ENCODE assay signal across 8 cellular contexts in the genomic region with DNA sequence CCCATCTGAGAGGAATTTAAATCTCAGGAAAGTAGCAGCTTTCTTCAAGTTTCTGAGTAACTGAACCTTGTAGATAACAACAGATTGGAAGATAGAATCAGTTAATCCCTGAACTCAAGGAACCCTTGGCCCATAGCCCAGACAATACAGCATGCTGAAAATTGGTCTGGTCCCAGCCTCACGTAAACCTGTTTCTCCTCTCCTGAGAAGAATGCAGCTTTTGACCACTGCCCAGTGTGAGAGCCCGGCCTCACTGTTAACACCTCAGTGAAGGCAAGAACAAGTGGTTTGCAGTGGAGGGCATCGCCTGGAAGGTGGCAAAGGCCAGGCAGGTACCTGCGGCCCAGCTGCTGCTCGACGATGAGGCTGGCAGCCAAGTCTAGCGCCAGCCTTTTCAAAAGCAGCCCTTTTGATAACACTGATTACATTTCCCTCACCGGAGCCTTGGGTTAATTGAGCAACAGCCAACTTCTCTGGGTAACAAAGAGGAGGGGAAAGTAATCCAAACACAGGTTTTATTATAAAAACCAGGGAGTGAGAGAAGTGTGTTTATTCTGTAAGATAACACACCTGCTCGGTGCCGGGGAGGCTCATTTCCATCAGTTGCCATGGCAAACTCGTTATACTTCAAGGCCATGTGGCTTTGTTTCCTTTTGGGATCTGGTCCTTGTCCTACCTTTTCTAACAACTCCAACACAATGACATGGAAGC. TPM values are rescaled to one million over a fixed set of nuclear protein-coding genes. Genes with fewer than 3 reads are reported as not detected.
A peak's percentile ranks its signal among the peaks of the same experiment; 100 is the strongest.
DNase-seq lines count a peak whose midpoint lies in the region; ATAC-seq and TF ChIP-seq lines count a peak whose summit lies in the region.

No MANE protein-coding gene starts in this region.

- ATAC-seq in activated naive CD4-positive, alpha-beta T cell treated with anti-CD3 and anti-CD28 coated beads, Interleukin-2, amount 50 U/mL, for 72 hours, result no peak
- no peak for ATAC-seq in HG03457 (IDR thresholded peaks at IDR 0.05; ENCODE audit: unreplicated experiment)

- no peak for TF ChIP-seq CTCF in A673 (conservative IDR thresholded peaks at IDR 0.05; ENCODE audit: low read depth, low read length)
- no peak for TF ChIP-seq CTCF in mammary epithelial cell (conservative IDR thresholded peaks at IDR 0.05 in 1 of 2, IDR thresholded peaks at IDR 0.05 in 1 of 2; ENCODE audit: extremely low read depth in 1 of 2, insufficient read depth in 1 of 2, low read depth in 1 of 2, low read length in 2 of 2)

- H3K4me1 Mint-ChIP-seq in CD4-positive, alpha-beta memory T cell, result peaks cover 0 to 2% (median 0%) of the 10 kb centered on the region in 4 donors

- no peak overlapping the region for H3K4me3 Mint-ChIP-seq in CD4-positive, alpha-beta memory T cell

- H3K36me3 Mint-ChIP-seq in CD4-positive, alpha-beta memory T cell, result peaks cover 5 to 16% of the 10 kb centered on the region in 2 donors
- H3K36me3 Mint-ChIP-seq in activated naive CD4-positive, alpha-beta T cell treated with anti-CD3 and anti-CD28 coated beads, Interleukin-2, amount 50 U/mL, for 72 hours, result peaks cover 0 to 5% of the 10 kb centered on the region in 2 donors

- 20% methylated on average over 10 of the region's 11 CpGs for WGBS in mammary epithelial cell (ENCODE audit: low coverage, missing lambda C conversion rate)
- WGBS in mesodermal cell (ENCODE audit: insufficient coverage in 2 of 2), 2 experiments, result 81 to 86% methylated on average over 9 to 10 of the region's 11 CpGs

- no peaks in the 10 kb centered on the region for H3K9me3 Mint-ChIP-seq in CD4-positive, alpha-beta memory T cell
- H3K9me3 Mint-ChIP-seq in activated naive CD4-positive, alpha-beta T cell treated with anti-CD3 and anti-CD28 coated beads, Interleukin-2, amount 50 U/mL, for 72 hours, result no peaks in the 10 kb centered on the region

- no peak overlapping the region for H3K9ac ChIP-seq in mammary epithelial cell (ENCODE audit: insufficient read depth, low read length)

- no peaks in the 10 kb centered on the region for H3K27me3 ChIP-seq in A673 (replicated peaks; ENCODE audit: insufficient read depth, low read depth, low read length, poor library complexity)
- no peaks in the 10 kb centered on the region for H3K27me3 ChIP-seq in mammary epithelial cell (ENCODE audit: insufficient read depth, low read length)
- no peaks in the 10 kb centered on the region for H3K27me3 ChIP-seq in CD4-positive, alpha-beta memory T cell (ENCODE audit: insufficient read depth, low read length)

- H3K27ac Mint-ChIP-seq in CD4-positive, alpha-beta memory T cell, result peak overlapping the region in 1 of 7 donors; percentile 69
- H3K27ac Mint-ChIP-seq in activated naive CD4-positive, alpha-beta T cell treated with anti-CD3 and anti-CD28 coated beads, Interleukin-2, amount 50 U/mL, for 72 hours, result peak overlapping the region in 1 of 2 donors; percentile 50

- in situ Hi-C loops in mammary epithelial cell (cut with MboI; ENCODE audit: low sequenced_read_pairs in 2 of 2), result no loop called here

- intact Hi-C loops in A673 (cut with micrococcal nuclease; ENCODE audit: unreplicated experiment), result no loop called here
- intact Hi-C loops in mammary epithelial cell (cut with micrococcal nuclease), result loop anchor here (1.0 kb wide), 1 partner anchor 67 kb away; no protein-coding TSS in a partner anchor
- intact Hi-C loops in CD4-positive, alpha-beta memory T cell (cut with micrococcal nuclease), result no loop called here

- H3K36me3 ChIP-seq in A673 (ENCODE audit: insufficient read depth, low read length, poor library complexity, severe bottlenecking), result no peaks in the 10 kb centered on the region
- H3K36me3 ChIP-seq in mammary epithelial cell (ENCODE audit: insufficient read depth, low read length), result no peaks in the 10 kb centered on the region
- H3K36me3 ChIP-seq in mesodermal cell (ENCODE audit: control insufficient read depth, insufficient read depth, low read length), result no peaks in the 10 kb centered on the region
- H3K36me3 ChIP-seq in CD4-positive, alpha-beta memory T cell (ENCODE audit: insufficient read depth, low read length), result peaks cover 3% of the 10 kb centered on the region

- H3K79me2 ChIP-seq in mammary epithelial cell (ENCODE audit: insufficient read depth, low read length), result no peaks in the 10 kb centered on the region

- H3K9me3 ChIP-seq in A673 (ENCODE audit: low read depth, low read length, poor library complexity, severe bottlenecking) (no peaks in the 10 kb centered on the region), mammary epithelial cell (replicated peaks; ENCODE audit: insufficient read depth, low read length) (no peaks in the 10 kb centered on the region), mesodermal cell (ENCODE audit: control insufficient read depth, low read length) (no peaks in the 10 kb centered on the region)
- H3K9me3 ChIP-seq in CD4-positive, alpha-beta memory T cell (ENCODE audit: control insufficient read depth in 1 of 2, low read length in 2 of 2), result no peaks in the 10 kb centered on the region

- DNase-seq in A673 (ENCODE audit: low spot score), result peak; percentile 37
- DNase-seq in NCI-H187 treated with DMSO at 0.1 percent for 48 hours (lab: John Stamatoyannopoulos, UW), result peak; percentile 97
- DNase-seq in mammary epithelial cell, result no peak
- DNase-seq in CD4-positive, alpha-beta memory T cell, result no peak
- DNase-seq in activated naive CD4-positive, alpha-beta T cell treated with anti-CD3 and anti-CD28 coated beads, Interleukin-2, amount 50 U/mL, for 72 hours (ENCODE audit: low spot score in 2 of 2), result no peak
- no peak for DNase-seq in SK-N-DZ (ENCODE audit: low spot score)

- dilution Hi-C loops in mammary epithelial cell (cut with HindIII; ENCODE audit: low sequenced_read_pairs), result no loop called here

- POLR2A ChIA-PET in A673 (lab: Charles Lee; ENCODE audit: low non-redundant PET), result no interaction called here
- POLR2A ChIA-PET in CD4-positive, alpha-beta memory T cell (lab: Charles Lee; ENCODE audit: partially characterized antibody), result no interaction called here

- CTCF ChIA-PET in A673 (lab: Charles Lee) (interaction anchor here (0.6 kb wide), 1 partner anchor 293 kb away, joined by 3 read pairs; no protein-coding TSS in a partner anchor), mammary epithelial cell (lab: Charles Lee; ENCODE audit: low non-redundant PET) (no interaction called here)
- CTCF ChIA-PET in CD4-positive, alpha-beta memory T cell (lab: Charles Lee; ENCODE audit: partially characterized antibody), result interaction anchor here (1.3 kb wide), 1 partner anchor 21 kb away, joined by 3 read pairs; no protein-coding TSS in a partner anchor

- peak overlapping the region; percentile 69 for H3K27ac ChIP-seq in A673 (ENCODE audit: low read depth, low read length, poor library complexity, severe bottlenecking)
- H3K27ac ChIP-seq in mammary epithelial cell (ENCODE audit: insufficient read depth, low read depth, low read length), result peak overlapping the region; percentile 11
- H3K27ac ChIP-seq in mesodermal cell (ENCODE audit: low read depth, low read length, severe bottlenecking), result peak overlapping the region; percentile 73
- no peak overlapping the region for H3K27ac ChIP-seq in CD4-positive, alpha-beta memory T cell (ENCODE audit: low read depth, low read length)

- no peaks in the 10 kb centered on the region for H3K27me3 Mint-ChIP-seq in CD4-positive, alpha-beta memory T cell

- H3K4me3 ChIP-seq in A673 (ENCODE audit: low read depth, low read length, poor library complexity, severe bottlenecking) (no peak overlapping the region), mammary epithelial cell (replicated peaks in 1 of 3; ENCODE audit: insufficient read depth in 1 of 3, low read depth in 2 of 3, low read length in 3 of 3) (no peak overlapping the region), mesodermal cell (ENCODE audit: extremely low read depth, insufficient read depth, low read length, poor library complexity, severe bottlenecking) (no peak overlapping the region)
- H3K4me3 ChIP-seq in CD4-positive, alpha-beta memory T cell (ENCODE audit: low read length in 2 of 2), result no peak overlapping the region

- peaks cover 49% of the 10 kb centered on the region for H3K4me1 ChIP-seq in A673 (ENCODE audit: insufficient read depth, low read length, poor library complexity, severe bottlenecking)
- peaks cover 31% of the 10 kb centered on the region for H3K4me1 ChIP-seq in mammary epithelial cell (ENCODE audit: insufficient read depth, low read length)
- H3K4me1 ChIP-seq in mesodermal cell (ENCODE audit: control insufficient read depth, insufficient read depth, low read length, poor library complexity, severe bottlenecking), result peaks cover 54% of the 10 kb centered on the region
- H3K4me1 ChIP-seq in CD4-positive, alpha-beta memory T cell (ENCODE audit: insufficient read depth, low read length), result no peaks in the 10 kb centered on the region

- H4K20me1 ChIP-seq in mammary epithelial cell (ENCODE audit: insufficient read depth, low read length), result no peaks in the 10 kb centered on the region

- peak overlapping the region; percentile 34 for H3K4me2 ChIP-seq in mammary epithelial cell (ENCODE audit: insufficient read depth, low read depth, low read length)

- BruUV-seq in A673 (replicated peaks; lab: Mats Ljungman, UMichigan), result no TSS peak
- BruUV-seq in mammary epithelial cell (replicated peaks; lab: Mats Ljungman, UMichigan), result TSS peak; percentile 38

- H2AFZ ChIP-seq in mammary epithelial cell (ENCODE audit: low read depth, low read length), result peak overlapping the region; percentile 23

RNA-seq across cellular contexts. Expression of a gene that starts 54.0 kb away (rescaled TPM):
- 7.8 and 9.8 TPM in 2 replicates for total RNA-seq in A673 (2021)
- 10 to 100 TPM; 65.8 to 82.2 TPM for total RNA-seq in mammary epithelial cell
- polyA plus RNA-seq in mammary epithelial cell, result 63.3 TPM
- 40.0 TPM for polyA minus RNA-seq in mammary epithelial cell
- 10.9 TPM for polyA plus RNA-seq in mesodermal cell (2013, experiment 1 of 2)
- polyA plus RNA-seq in mesodermal cell (2013, experiment 2 of 2), result 8.2 TPM
- total RNA-seq in CD4-positive, alpha-beta memory T cell, result 10 to 100 TPM; 18.2 to 19.7 TPM
- polyA plus RNA-seq in CD4-positive, alpha-beta memory T cell, result 10 to 100 TPM; 15.6 to 17.8 TPM
- total RNA-seq in activated naive CD4-positive, alpha-beta T cell treated with anti-CD3 and anti-CD28 coated beads, Interleukin-2, amount 50 U/mL, for 72 hours, result 10 to 100 TPM; 32.5 to 38.0 TPM
- 0.42 and 0.70 TPM in 2 replicates for polyA plus RNA-seq in SK-N-DZ (2014; cell fraction: cytosol; rRNA removed)
- 1.4 TPM in 1 of 2 replicates, not detected in the other for polyA plus RNA-seq in SK-N-DZ (2014; cell fraction: nucleus; rRNA removed)

Comparison
In these comparisons a context has a peak if more than half of its experiments do, and no peak if none do; other contexts are left out.
1. DNase-seq: peak in A673 (single experiment) and NCI-H187 treated with DMSO at 0.1 percent for 48 hours (single experiment); none in mammary epithelial cell (single experiment), CD4-positive, alpha-beta memory T cell (0 of 5), activated naive CD4-positive, alpha-beta T cell treated with anti-CD3 and anti-CD28 coated beads, Interleukin-2, amount 50 U/mL, for 72 hours (0 of 2) and SK-N-DZ (single experiment).